In the genomic region with DNA sequence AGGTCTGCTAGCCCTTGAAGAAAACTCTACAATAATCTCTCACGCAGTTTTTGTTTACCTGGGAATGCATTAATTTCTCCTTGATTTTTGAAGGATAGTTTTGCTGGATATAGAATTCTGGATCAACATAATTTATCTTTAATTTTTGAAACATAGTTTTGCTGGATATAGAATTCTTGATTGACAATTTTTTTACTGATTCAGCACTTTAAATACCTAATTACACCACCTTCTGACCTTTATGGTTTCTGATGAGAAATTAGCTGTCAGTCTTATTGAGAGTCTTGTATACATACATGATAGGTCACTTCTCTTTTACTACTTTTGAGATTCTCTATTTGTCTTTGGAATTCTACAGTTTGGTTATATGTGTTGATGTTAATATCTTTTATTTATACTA, we compare ENCODE assay signal across 4 cellular contexts.
TF ChIP-seq lines count a peak whose summit lies in the region.

No MANE protein-coding gene starts in this region.

TF ChIP-seq in HepG2, 621 proteins besides CTCF, POLR2A, EP300 and RAD21:
- TF ChIP-seq MAFF (IDR thresholded peaks at IDR 0.05; ENCODE audit: low read depth, low read length) = peak; percentile 82
- TF ChIP-seq MAFK (conservative IDR thresholded peaks at IDR 0.05 in 1 of 2, IDR thresholded peaks at IDR 0.05 in 1 of 2; ENCODE audit: low read length in 2 of 2) = peak; percentile 73 to 90
- TF ChIP-seq PBX3 (CRISPR knock-in tag; IDR thresholded peaks at IDR 0.05; ENCODE audit: borderline replicate concordance) = no peak

TF ChIP-seq in HEK293, 187 proteins besides CTCF, POLR2A, EP300 and RAD21:
- TF ChIP-seq ZNF549 (tag by site-specific recombination; IDR thresholded peaks at IDR 0.05) (no peak), ZNF701 (tag by site-specific recombination; IDR thresholded peaks at IDR 0.05) (no peak), ZBTB49 (tag by site-specific recombination; IDR thresholded peaks at IDR 0.05; ENCODE audit: low read depth) (no peak), SETDB1 (IDR thresholded peaks at IDR 0.05; ENCODE audit: insufficient read length, low read length) (peak; percentile 70), ZNF777 (tag by site-specific recombination; IDR thresholded peaks at IDR 0.05; ENCODE audit: borderline replicate concordance) (no peak), BCL11A (tag by site-specific recombination; IDR thresholded peaks at IDR 0.05; ENCODE audit: low read depth) (no peak)

TF ChIP-seq in H1, 55 proteins besides CTCF, POLR2A, EP300 and RAD21:
- TF ChIP-seq SAP30 (IDR thresholded peaks at IDR 0.05; ENCODE audit: insufficient read depth, insufficient replicate concordance, low read length) = no peak
- no peak for TF ChIP-seq CREB1 (IDR thresholded peaks at IDR 0.05)
- no peak for TF ChIP-seq E2F6 (IDR thresholded peaks at IDR 0.05)
- TF ChIP-seq SP4 (IDR thresholded peaks at IDR 0.05; ENCODE audit: low read length) = no peak
- TF ChIP-seq MAFK (IDR thresholded peaks at IDR 0.05; ENCODE audit: low read depth, low read length) = 0 out of 2 replicates have a peak, but pooled peaks have one; percentile 17
- no peak for TF ChIP-seq SIRT6 (IDR thresholded peaks at IDR 0.05; ENCODE audit: low read length)
- no peak for TF ChIP-seq SIX5 (IDR thresholded peaks at IDR 0.05; ENCODE audit: low read depth, low read length)
- TF ChIP-seq KDM5A (IDR thresholded peaks at IDR 0.05; ENCODE audit: low read length) = no peak

TF ChIP-seq in GM12891, 5 proteins besides CTCF, POLR2A, EP300 and RAD21:
- TF ChIP-seq PAX5 (IDR thresholded peaks at IDR 0.05; ENCODE audit: insufficient read depth, low read length, severe bottlenecking) (no peak), POLR2AphosphoS5 (IDR thresholded peaks at IDR 0.05; ENCODE audit: low read depth, low read length) (no peak), SPI1 (IDR thresholded peaks at IDR 0.05; ENCODE audit: low read depth, low read length) (no peak), POU2F2 (IDR thresholded peaks at IDR 0.05; ENCODE audit: low read depth, low read length) (no peak), TAF1 (IDR thresholded peaks at IDR 0.05; ENCODE audit: low read depth, low read length) (no peak)
